In the genomic region with DNA sequence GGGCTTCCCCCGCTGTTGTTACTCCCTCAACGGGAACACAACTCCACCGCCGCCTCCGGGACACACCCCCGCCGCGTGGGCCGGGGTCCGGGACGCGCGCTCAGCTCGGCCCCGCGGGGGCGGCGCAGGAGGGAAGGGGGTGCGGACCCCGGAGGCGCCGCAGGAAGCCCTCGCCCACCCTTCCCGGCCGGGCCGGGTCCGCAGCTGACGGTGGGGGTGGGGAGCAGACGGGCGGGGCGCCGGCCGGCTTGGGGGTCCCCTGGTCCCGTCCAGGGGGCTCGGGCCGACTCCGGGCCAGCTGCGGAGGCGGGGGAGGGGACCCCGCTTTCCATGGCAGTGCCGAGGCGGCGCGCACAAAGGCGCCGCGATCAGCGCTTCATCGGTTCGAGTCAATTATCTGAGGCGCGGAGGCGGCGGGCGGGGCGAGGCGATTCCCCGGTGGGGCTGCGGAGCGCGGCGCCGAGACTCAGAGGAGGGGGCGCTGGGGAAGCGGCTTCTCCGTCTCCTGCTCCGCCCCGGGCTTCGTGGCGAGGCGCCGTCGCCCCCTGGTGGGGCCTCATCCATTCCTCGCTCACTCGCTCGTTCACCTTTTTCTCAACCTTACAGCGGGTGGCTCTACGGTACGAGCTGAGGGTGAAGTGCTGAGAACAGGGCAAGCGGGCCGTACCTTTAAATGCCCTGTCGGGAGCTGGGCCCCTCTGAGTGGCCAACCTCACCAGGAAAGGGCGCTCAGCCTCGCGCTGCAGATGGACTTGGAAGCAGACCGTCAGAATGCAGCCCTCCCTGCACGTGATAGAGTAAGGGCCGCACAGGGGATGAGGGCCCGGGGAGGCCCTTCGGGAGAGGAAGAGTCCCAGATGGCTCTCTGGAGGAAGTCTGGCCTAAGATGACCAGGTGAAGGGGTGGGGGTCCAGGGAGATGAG, we compare ENCODE assay signal across 8 cellular contexts. TPM values are rescaled to one million over a fixed set of nuclear protein-coding genes. Genes with fewer than 3 reads are reported as not detected.
A peak's percentile ranks its signal among the peaks of the same experiment; 100 is the strongest.
DNase-seq lines count a peak whose midpoint lies in the region; ATAC-seq and TF ChIP-seq lines count a peak whose summit lies in the region.

No MANE protein-coding gene starts in this region.

- no peak overlapping the region for H3K4me3 ChIP-seq in epithelial cell of esophagus (ENCODE audit: low read length)
- H3K4me3 ChIP-seq in stomach, result peak overlapping the region; percentile 39 to 55 (median 49)

- H3K27ac ChIP-seq in stomach, result no peak overlapping the region

- H3K36me3 Mint-ChIP-seq in activated CD4-positive, alpha-beta memory T cell treated with anti-CD3 and anti-CD28 coated beads for 36 hours, result no peaks in the 10 kb centered on the region
- H3K36me3 Mint-ChIP-seq in naive thymus-derived CD8-positive, alpha-beta T cell, result no peaks in the 10 kb centered on the region

- WGBS in stomach, 5 donors, result 2 to 5% (median 3%) methylated on average over 27 to 89 of the region's 90 CpGs

- no peak overlapping the region for H3K27ac Mint-ChIP-seq in activated CD4-positive, alpha-beta memory T cell treated with anti-CD3 and anti-CD28 coated beads for 36 hours
- H3K27ac Mint-ChIP-seq in naive thymus-derived CD8-positive, alpha-beta T cell, result peak overlapping the region in 1 of 10 donors; percentile 70

- H3K4me1 ChIP-seq in stomach, result peaks cover 10 to 12% (median 11%) of the 10 kb centered on the region in 4 donors

- POLR2A ChIA-PET in activated CD4-positive, alpha-beta memory T cell treated with anti-CD3 and anti-CD28 coated beads for 36 hours (lab: Charles Lee), result no interaction called here
- POLR2A ChIA-PET in naive thymus-derived CD8-positive, alpha-beta T cell (lab: Charles Lee), result interaction anchor here (1.0 kb wide), 1 partner anchor 141 kb away, joined by 3 read pairs; no protein-coding TSS in a partner anchor

- peaks cover 47% of the 10 kb centered on the region for H3K27me3 Mint-ChIP-seq in activated CD4-positive, alpha-beta memory T cell treated with anti-CD3 and anti-CD28 coated beads for 36 hours
- H3K27me3 Mint-ChIP-seq in naive thymus-derived CD8-positive, alpha-beta T cell, result peaks cover 17 to 74% (median 46%) of the 10 kb centered on the region in 5 donors

- peaks cover 4 to 83% (median 44%) of the 10 kb centered on the region in 3 donors for H3K27me3 ChIP-seq in stomach

- CTCF ChIA-PET in activated CD4-positive, alpha-beta memory T cell treated with anti-CD3 and anti-CD28 coated beads for 36 hours (lab: Charles Lee), result interaction anchor here (0.5 to 2.4 kb wide), 9 partner anchors 8 to 185 kb away, joined by 3 to 7 read pairs (median 4); a partner anchor contains a TSS

- DNase-seq in NCI-H2107 treated with DMSO at 0.1 percent for 48 hours (lab: John Stamatoyannopoulos, UW; ENCODE audit: unreplicated experiment) (peak; percentile 2), NCI-H2107 (lab: John Stamatoyannopoulos, UW) (no peak), NCI-H345 (lab: John Stamatoyannopoulos, UW) (peak; percentile 72), epithelial cell of esophagus (ENCODE audit: low read depth) (peak; percentile 47), stomach (peak; percentile 60), ureter (ENCODE audit: low spot score) (no peak)
- DNase-seq in activated CD4-positive, alpha-beta memory T cell treated with anti-CD3 and anti-CD28 coated beads for 36 hours, result peak; percentile 65
- peak; percentile 28 to 78 (median 47) for DNase-seq in naive thymus-derived CD8-positive, alpha-beta T cell

- H3K4me1 Mint-ChIP-seq in activated CD4-positive, alpha-beta memory T cell treated with anti-CD3 and anti-CD28 coated beads for 36 hours (ENCODE audit: low read depth), result no peaks in the 10 kb centered on the region
- peaks cover 2 to 9% (median 5%) of the 10 kb centered on the region in 4 donors for H3K4me1 Mint-ChIP-seq in naive thymus-derived CD8-positive, alpha-beta T cell

- no peaks in the 10 kb centered on the region for H3K9me3 Mint-ChIP-seq in activated CD4-positive, alpha-beta memory T cell treated with anti-CD3 and anti-CD28 coated beads for 36 hours
- peaks cover 0 to 1% (median 0%) of the 10 kb centered on the region in 9 donors for H3K9me3 Mint-ChIP-seq in naive thymus-derived CD8-positive, alpha-beta T cell

- peak; percentile 54 for TF ChIP-seq CTCF in epithelial cell of esophagus (IDR thresholded peaks at IDR 0.05; ENCODE audit: insufficient read depth, low read depth, low read length, missing control alignments)
- peak in 5 of 7 experiments; percentile 29 to 59 (median 36) for TF ChIP-seq CTCF in stomach (IDR thresholded peaks at IDR 0.05)

- TF ChIP-seq EP300 in stomach (IDR thresholded peaks at IDR 0.05), result no peak

- intact Hi-C loops in activated CD4-positive, alpha-beta memory T cell treated with anti-CD3 and anti-CD28 coated beads for 36 hours (cut with micrococcal nuclease), result no loop called here
- intact Hi-C loops in stomach (cut with DNase I; ENCODE audit: low total_unique reads), result no loop called here

- ATAC-seq in naive thymus-derived CD8-positive, alpha-beta T cell, result peak; percentile 94 to 99

- no peaks in the 10 kb centered on the region for H3K36me3 ChIP-seq in stomach

- no peak for TF ChIP-seq POLR2A in stomach (IDR thresholded peaks at IDR 0.05)

- peaks cover 0 to 3% (median 0%) of the 10 kb centered on the region in 4 donors for H3K9me3 ChIP-seq in stomach

- H3K4me3 Mint-ChIP-seq in activated CD4-positive, alpha-beta memory T cell treated with anti-CD3 and anti-CD28 coated beads for 36 hours, result no peak overlapping the region
- peak overlapping the region in 9 of 10 donors; percentile 56 to 74 (median 72) for H3K4me3 Mint-ChIP-seq in naive thymus-derived CD8-positive, alpha-beta T cell

RNA-seq across cellular contexts. Expression of a gene that starts 40.0 kb away (rescaled TPM):
- not detected for total RNA-seq in activated CD4-positive, alpha-beta memory T cell treated with anti-CD3 and anti-CD28 coated beads for 36 hours
- under 1 TPM in 1 of 2 experiments, not detected in 1; 0.19 TPM for total RNA-seq in naive thymus-derived CD8-positive, alpha-beta T cell
- polyA plus RNA-seq in naive thymus-derived CD8-positive, alpha-beta T cell, result under 1 TPM in 1 of 3 donors, not detected in 2; 0.09 TPM
- total RNA-seq in stomach (10 to 100 TPM in 2 of 5 donors, 1 to 10 TPM in 1, under 1 TPM in 2; 0.58 to 24.0 (median 1.3) TPM), ureter (19.1 TPM)
- 1 to 10 TPM in 2 of 3 donors, under 1 TPM in 1; 0.46 to 3.5 (median 2.5) TPM for polyA plus RNA-seq in stomach

RNA-seq across cellular contexts. Expression of a gene that starts 52.7 kb away (rescaled TPM):
- total RNA-seq in activated CD4-positive, alpha-beta memory T cell treated with anti-CD3 and anti-CD28 coated beads for 36 hours, result not detected
- total RNA-seq in naive thymus-derived CD8-positive, alpha-beta T cell, result not detected
- polyA plus RNA-seq in naive thymus-derived CD8-positive, alpha-beta T cell, result not detected
- total RNA-seq in stomach (not detected), ureter (not detected)
- polyA plus RNA-seq in stomach, result not detected

Comparison
In these comparisons a context has a peak if more than half of its experiments do, and no peak if none do; other contexts are left out.
1. DNase-seq: peak in NCI-H2107 treated with DMSO at 0.1 percent for 48 hours (single experiment), NCI-H345 (single experiment), activated CD4-positive, alpha-beta memory T cell treated with anti-CD3 and anti-CD28 coated beads for 36 hours (single experiment), epithelial cell of esophagus (single experiment), naive thymus-derived CD8-positive, alpha-beta T cell (10 of 10) and stomach (single experiment); none in NCI-H2107 (single experiment) and ureter (single experiment).